In the genomic region with DNA sequence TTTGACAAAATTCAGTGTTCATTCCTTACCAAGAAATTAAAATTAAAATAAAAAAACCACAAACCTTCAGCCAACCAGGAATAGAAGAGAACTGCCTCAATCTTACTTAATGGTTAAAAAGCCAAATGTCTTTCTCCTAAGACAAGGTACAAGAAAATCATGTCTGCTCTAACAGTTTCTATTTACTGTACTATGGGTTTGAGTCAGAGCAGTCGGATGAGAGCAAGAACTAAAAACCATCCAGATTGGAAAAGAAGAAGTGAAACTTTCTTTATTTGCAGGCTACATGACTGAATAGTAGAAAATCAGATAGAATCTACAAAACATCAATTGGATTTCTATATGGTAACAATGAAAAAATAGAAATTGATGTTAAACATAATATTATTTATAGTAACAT, we compare ENCODE assay signal across 15 cellular contexts.
DNase-seq lines count a peak whose midpoint lies in the region; ATAC-seq lines count a peak whose summit lies in the region.
"Had no signal": no experiment of that assay in that cellular context is flagged by ENCODE, and none has a peak within 500 bp of the region (broad histone marks: within the 10 kb centered on the region; RNA-seq: fewer than 3 reads in every experiment).

No MANE protein-coding gene starts in this region.

- ATAC-seq in GM19395 (IDR thresholded peaks at IDR 0.05; ENCODE audit: unreplicated experiment) (peak; percentile 99), HG02798 (IDR thresholded peaks at IDR 0.05; ENCODE audit: poor library complexity, unreplicated experiment) (peak; percentile 57), HG03457 (IDR thresholded peaks at IDR 0.05; ENCODE audit: unreplicated experiment) (peak; percentile 93)

- DNase-seq in CD1c-positive myeloid dendritic cell (ENCODE audit: extremely low spot score) (peak; percentile 23), DMS153 treated with DMSO at 0.1 percent for 48 hours (lab: John Stamatoyannopoulos, UW; ENCODE audit: unreplicated experiment) (no peak), NCI-H774 (lab: John Stamatoyannopoulos, UW) (no peak), hypothalamus (lab: John Stamatoyannopoulos, UW) (no peak), mucosa of gallbladder (ENCODE audit: low spot score) (no peak)
- DNase-seq: activated CD4-positive, alpha-beta T cell treated with anti-CD3 and anti-CD28 coated beads for 48 hours; activated gamma-delta T cell treated with Interleukin-2 at 50 U/mL for 16 hours; Calu3; central memory CD4-positive, alpha-beta T cell; erythroblast; NCI-H524 treated with DMSO at 0.1 percent for 48 hours; stimulated activated CD4-positive, alpha-beta T cell treated with anti-CD3 and anti-CD28 coated beads, Interleukin-4, amount 100 ng/mL, for 4 hours had no signal
